ENCODE assay signal across 24 cellular contexts in the genomic region with DNA sequence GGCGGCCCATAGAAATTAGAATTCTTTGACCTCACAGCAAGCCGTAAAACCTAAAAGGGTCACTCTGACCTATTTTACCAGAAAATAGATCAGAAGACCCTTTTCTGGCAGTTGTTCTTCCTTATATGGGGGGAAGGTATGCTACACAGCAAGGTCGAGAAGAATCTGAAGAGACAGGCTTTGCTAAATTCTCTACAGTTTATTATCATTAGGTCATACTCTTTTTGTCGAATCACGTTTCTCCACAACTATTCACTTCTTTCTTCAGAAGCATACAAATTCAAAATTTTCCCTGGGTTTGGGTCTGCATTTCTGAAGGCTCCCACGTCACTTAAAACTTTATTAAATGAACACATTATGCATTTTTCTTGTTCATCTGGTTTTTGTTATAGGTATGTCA.
"Had no signal": no experiment of that assay in that cellular context is flagged by ENCODE, and none has a peak within 500 bp of the region (broad histone marks: within the 10 kb centered on the region; RNA-seq: fewer than 3 reads in every experiment).

No MANE protein-coding gene starts in this region.

- ATAC-seq: naive thymus-derived CD8-positive, alpha-beta T cell; pancreas; right cardiac atrium; sciatic nerve; stimulated activated effector memory CD8-positive, alpha-beta T cell treated with anti-CD3 and anti-CD28 coated beads, Interleukin-12 subunit alpha, Interleukin-12 subunit beta, amount 100 ng/mL, for 72 hours had no signal

- H3K4me1 Mint-ChIP-seq: naive thymus-derived CD8-positive, alpha-beta T cell; nephron; stimulated activated effector memory CD8-positive, alpha-beta T cell treated with anti-CD3 and anti-CD28 coated beads, Interleukin-12 subunit alpha, Interleukin-12 subunit beta, amount 100 ng/mL, for 72 hours had no signal

- H3K36me3 ChIP-seq: left ventricle myocardium inferior, pancreas, prostate gland, spleen, suprapubic skin, thoracic aorta, tibial artery, upper lobe of left lung, vagina had no signal

- H3K9me3 Mint-ChIP-seq: nephron; neural crest cell; stimulated activated naive CD8-positive, alpha-beta T cell treated with anti-CD3 and anti-CD28 coated beads, Interleukin-15, Interleukin-2, amounts not matched to agents 100 ng/mL and 50 ng/mL, for 24 hours had no signal

- H3K9me3 ChIP-seq: left ventricle myocardium inferior, pancreas, prostate gland, spleen, suprapubic skin, thoracic aorta, tibial artery, upper lobe of left lung, vagina had no signal

- H3K36me3 Mint-ChIP-seq: naive thymus-derived CD8-positive, alpha-beta T cell; stimulated activated effector memory CD8-positive, alpha-beta T cell treated with anti-CD3 and anti-CD28 coated beads, Interleukin-12 subunit alpha, Interleukin-12 subunit beta, amount 100 ng/mL, for 72 hours had no signal

- H3K27me3 Mint-ChIP-seq: naive thymus-derived CD8-positive, alpha-beta T cell; stimulated activated naive CD8-positive, alpha-beta T cell treated with anti-CD3 and anti-CD28 coated beads, Interleukin-15, Interleukin-2, amounts not matched to agents 100 ng/mL and 50 ng/mL, for 24 hours had no signal

- DNase-seq: islet precursor cell; left ventricle myocardium inferior; naive thymus-derived CD8-positive, alpha-beta T cell; nucleus accumbens; pancreas; posterior cingulate gyrus; retina; right cardiac atrium; spleen; stimulated activated CD4-positive, alpha-beta T cell treated with anti-CD3 and anti-CD28 coated beads, Interleukin-4, amount 100 ng/mL, for 24 hours; stimulated activated naive CD4-positive, alpha-beta T cell; tibial artery; upper lobe of left lung had no signal

- H3K4me3 Mint-ChIP-seq: naive thymus-derived CD8-positive, alpha-beta T cell; nephron; neural crest cell; stimulated activated effector memory CD8-positive, alpha-beta T cell treated with anti-CD3 and anti-CD28 coated beads, Interleukin-12 subunit alpha, Interleukin-12 subunit beta, amount 100 ng/mL, for 72 hours; stimulated activated naive CD8-positive, alpha-beta T cell treated with anti-CD3 and anti-CD28 coated beads, Interleukin-15, Interleukin-2, amounts not matched to agents 100 ng/mL and 50 ng/mL, for 24 hours had no signal

- H3K4me1 ChIP-seq: left ventricle myocardium inferior, pancreas, prostate gland, spleen, suprapubic skin, tibial artery, upper lobe of left lung, vagina had no signal

- H3K27ac ChIP-seq: left ventricle myocardium inferior, pancreas, prostate gland, skin epidermis, spleen, suprapubic skin, thoracic aorta, tibial artery, upper lobe of left lung, vagina had no signal

- H3K27ac Mint-ChIP-seq: naive thymus-derived CD8-positive, alpha-beta T cell; nephron; stimulated activated effector memory CD8-positive, alpha-beta T cell treated with anti-CD3 and anti-CD28 coated beads, Interleukin-12 subunit alpha, Interleukin-12 subunit beta, amount 100 ng/mL, for 72 hours; stimulated activated naive CD8-positive, alpha-beta T cell treated with anti-CD3 and anti-CD28 coated beads, Interleukin-15, Interleukin-2, amounts not matched to agents 100 ng/mL and 50 ng/mL, for 24 hours had no signal

- H3K4me3 ChIP-seq: left ventricle myocardium inferior, lung, pancreas, prostate gland, skin epidermis, spleen, suprapubic skin, thoracic aorta, tibial artery, upper lobe of left lung, vagina had no signal

- H3K27me3 ChIP-seq: pancreas, spleen, suprapubic skin, tibial artery, upper lobe of left lung, vagina had no signal

- FAIRE-seq: pancreas had no signal
